Comparison of ENCODE assay signal across 22 cellular contexts in genomic region chr14:103517172-103517566, GRCh38. TPM values are rescaled to one million over a fixed set of nuclear protein-coding genes. Genes with fewer than 3 reads are reported as not detected.
DNase-seq lines count a peak whose midpoint lies in the region; TF ChIP-seq lines count a peak whose summit lies in the region.
"Had no signal": no experiment of that assay in that cellular context is flagged by ENCODE, and none has a peak within 500 bp of the region (broad histone marks: within the 10 kb centered on the region; RNA-seq: fewer than 3 reads in every experiment).

No MANE protein-coding gene starts in this region.

- no peak overlapping the region for H3K4ac ChIP-seq in H9 (ENCODE audit: low read depth, low read length)

- H3K4me1 Mint-ChIP-seq in H9, result peaks cover 13 to 33% of the 10 kb centered on the region in 2 experiments

- no peak overlapping the region for H3K9ac ChIP-seq in H9 (ENCODE audit: extremely low read depth, insufficient read length, low read length)

- no peak overlapping the region for H3T11ph ChIP-seq in H9 (ENCODE audit: low read length)

- H3K9me3 ChIP-seq in H9 (ENCODE audit: control insufficient read depth, low read depth, low read length), result no peaks in the 10 kb centered on the region
- no peaks in the 10 kb centered on the region for H3K9me3 ChIP-seq in sigmoid colon
- H3K9me3 ChIP-seq: Caco-2, HAP-1, right lobe of liver, SJCRH30 had no signal

- H3K56ac ChIP-seq in H9 (ENCODE audit: insufficient read length, low read depth, low read length), result no peak overlapping the region

- H3K27ac Mint-ChIP-seq in H9, result peak overlapping the region in 2 of 3 experiments; percentile 59 to 69; a peak in 2 of 7 replicates
- H3K27ac Mint-ChIP-seq: activated naive CD8-positive, alpha-beta T cell treated with anti-CD3 and anti-CD28 coated beads, Interleukin-2, amount 50 U/mL, for 24 hours; mesothelial cell of epicardium had no signal

- no CpG with 5 or more reads among the region's 10 CpGs for WGBS in H9 (ENCODE audit: extremely low coverage, insufficient read length, low lambda C conversion rate)
- 89 to 92% methylated on average over 10 of the region's 10 CpGs for WGBS in sigmoid colon, 2 donors

- H3K18ac ChIP-seq in H9 (ENCODE audit: insufficient read length, low read depth, low read length), result no peak overlapping the region

- intact Hi-C loops in sigmoid colon (cut with DNase I), result no loop called here

- no peak overlapping the region for H3K14ac ChIP-seq in H9 (ENCODE audit: insufficient read depth, low read length)

- no peak overlapping the region for H3K27ac ChIP-seq in H9 (ENCODE audit: insufficient read length, low read depth, low read length)
- H3K27ac ChIP-seq in angular gyrus (ENCODE audit: low read depth, low read length), result peak overlapping the region; percentile 92
- peak overlapping the region; percentile 86 to 98 (median 93) for H3K27ac ChIP-seq in sigmoid colon
- H3K27ac ChIP-seq: right lobe of liver, SJCRH30 had no signal

- H2BK15ac ChIP-seq in H9 (ENCODE audit: low read depth, low read length), result no peak overlapping the region

- no peak overlapping the region for H2AFZ ChIP-seq in H9 (ENCODE audit: low read length)

- H3K27me3 Mint-ChIP-seq in H9 (ENCODE audit: low read depth), result no peaks in the 10 kb centered on the region; the same call in 1 of the 2 replicates
- H3K27me3 Mint-ChIP-seq: central memory CD8-positive, alpha-beta T cell had no signal

- H3K4me3 ChIP-seq in sigmoid colon, result no peak overlapping the region
- H3K4me3 ChIP-seq: HAP-1, right lobe of liver, SJCRH30 had no signal

- peaks cover 5 to 12% (median 11%) of the 10 kb centered on the region in 4 donors for H3K36me3 ChIP-seq in sigmoid colon
- H3K36me3 ChIP-seq: right lobe of liver, SJCRH30 had no signal

- no peaks in the 10 kb centered on the region for H3K79me1 ChIP-seq in H9 (ENCODE audit: insufficient read depth, low read depth, low read length, poor library complexity, severe bottlenecking)

- H4K91ac ChIP-seq in H9 (ENCODE audit: insufficient read length, low read depth, low read length), result no peak overlapping the region

- peaks cover 11 to 19% (median 18%) of the 10 kb centered on the region in 3 experiments for H3K36me3 Mint-ChIP-seq in H9 (ENCODE audit: insufficient read depth in 1 of 3, low read depth in 3 of 3)

- no peaks in the 10 kb centered on the region for H3K79me2 ChIP-seq in H9 (ENCODE audit: insufficient read depth, low read length)

- H3K23ac ChIP-seq in H9 (ENCODE audit: insufficient read length, low read depth, low read length), result no peak overlapping the region

- H3K27me3 ChIP-seq in H9 (ENCODE audit: insufficient read depth, low read length) (no peaks in the 10 kb centered on the region), sigmoid colon (no peaks in the 10 kb centered on the region)
- H3K27me3 ChIP-seq: SJCRH30 had no signal

- no peak overlapping the region for H2BK20ac ChIP-seq in H9 (ENCODE audit: low read depth, low read length, poor library complexity, severe bottlenecking)

- DNase-seq in H9 (no peak), islet precursor cell (peak; percentile 57), sigmoid colon (peak; percentile 63), NCI-H69 (lab: John Stamatoyannopoulos, UW) (no peak), NCI-H2081 (lab: John Stamatoyannopoulos, UW) (no peak), T1000 (lab: John Stamatoyannopoulos, UW) (no peak)
- DNase-seq in activated naive CD4-positive, alpha-beta T cell treated with anti-CD3 and anti-CD28 coated beads, Interleukin-2, amount 50 U/mL, for 16 hours, result no peak
- DNase-seq: activated CD8-positive, alpha-beta memory T cell treated with anti-CD3 and anti-CD28 coated beads for 24 hours; activated naive CD8-positive, alpha-beta T cell treated with anti-CD3 and anti-CD28 coated beads, Interleukin-2, amount 50 U/mL, for 24 hours; Caco-2; effector memory CD4-positive, alpha-beta T cell; EL; MV-4-11; NCI-H2029 treated with DMSO at 0.1 percent for 48 hours; NCI-H524 treated with DMSO at 0.1 percent for 48 hours; SJCRH30; stimulated activated CD4-positive, alpha-beta T cell treated with anti-CD3 and anti-CD28 coated beads, Interleukin-2, amount 100 ng/mL, for 24 hours had no signal

- H3K4me1 ChIP-seq in H9 (ENCODE audit: insufficient read depth, low read length), result no peaks in the 10 kb centered on the region
- H3K4me1 ChIP-seq in sigmoid colon, result peaks cover 0 to 59% (median 51%) of the 10 kb centered on the region in 4 donors
- H3K4me1 ChIP-seq: HAP-1, SJCRH30 had no signal

- no peak overlapping the region for H2BK120ac ChIP-seq in H9 (ENCODE audit: low read depth, low read length, poor library complexity, severe bottlenecking)

- no peak overlapping the region for H4K5ac ChIP-seq in H9 (ENCODE audit: insufficient read length, low read depth, low read length)

- H4K20me1 ChIP-seq in H9 (ENCODE audit: control insufficient read depth, insufficient read depth, insufficient read length), result peaks cover 3% of the 10 kb centered on the region

- no peak overlapping the region for H4K8ac ChIP-seq in H9 (replicated peaks; ENCODE audit: insufficient read length, low read depth, low read length)

- no peak overlapping the region for H3K4me2 ChIP-seq in H9 (ENCODE audit: insufficient read depth, insufficient read length, low read length)

- H2AK5ac ChIP-seq in H9 (ENCODE audit: insufficient read length, low read length), result no peak overlapping the region

- TF ChIP-seq CTCF in H9 (conservative IDR thresholded peaks at IDR 0.05), result no peak
- TF ChIP-seq CTCF in sigmoid colon (IDR thresholded peaks at IDR 0.05), result no peak

- H3K23me2 ChIP-seq in H9 (ENCODE audit: insufficient read length, low read depth, low read length, poor library complexity, severe bottlenecking), result peaks cover 6% of the 10 kb centered on the region

- H3K9me3 Mint-ChIP-seq in H9, result no peaks in the 10 kb centered on the region
- H3K9me3 Mint-ChIP-seq: activated naive CD8-positive, alpha-beta T cell treated with anti-CD3 and anti-CD28 coated beads, Interleukin-2, amount 50 U/mL, for 24 hours; central memory CD8-positive, alpha-beta T cell; mesothelial cell of epicardium had no signal

- H3K4me3 Mint-ChIP-seq in H9, result no peak overlapping the region
- H3K4me3 Mint-ChIP-seq: activated naive CD8-positive, alpha-beta T cell treated with anti-CD3 and anti-CD28 coated beads, Interleukin-2, amount 50 U/mL, for 24 hours; central memory CD8-positive, alpha-beta T cell; mesothelial cell of epicardium had no signal

- no peak overlapping the region for H2BK12ac ChIP-seq in H9 (ENCODE audit: insufficient read length, low read depth, low read length)

- H2BK5ac ChIP-seq in H9 (ENCODE audit: insufficient read length, low read length), result no peak overlapping the region

- no peak for TF ChIP-seq POLR2A in sigmoid colon (IDR thresholded peaks at IDR 0.05)

- no peak for TF ChIP-seq EP300 in sigmoid colon (IDR thresholded peaks at IDR 0.05)

RNA-seq across cellular contexts. Expression of gene CKB, which starts 5.5 kb away (rescaled TPM):
- total RNA-seq in H9 (2021) (517 and 546 TPM in 2 replicates), sigmoid colon (1,000 to 10,000 TPM; 1,303 to 1,696 (median 1,494) TPM)
- 1,000 to 10,000 TPM in 2 of 3 donors, 100 to 1,000 TPM in 1; 905 to 2,176 (median 1,086) TPM for polyA plus RNA-seq in sigmoid colon

RNA-seq across cellular contexts. Expression of gene TRMT61A, which starts 11.8 kb away (rescaled TPM):
- total RNA-seq in H9 (2021), result 21.9 and 22.2 TPM in 2 replicates
- 10 to 100 TPM; 20.2 to 27.2 (median 22.7) TPM for total RNA-seq in sigmoid colon
- 10 to 100 TPM in 1 of 3 donors, 1 to 10 TPM in 2; 4.2 to 18.1 (median 8.4) TPM for polyA plus RNA-seq in sigmoid colon

RNA-seq across cellular contexts. Expression of gene BAG5, which starts 45.3 kb away (rescaled TPM):
- total RNA-seq in H9 (2021) (38.0 and 40.9 TPM in 2 replicates), sigmoid colon (10 to 100 TPM; 18.6 to 27.1 (median 24.9) TPM)
- polyA plus RNA-seq in sigmoid colon, result 10 to 100 TPM; 13.2 to 15.6 (median 14.6) TPM

RNA-seq across cellular contexts. Expression of gene COA8, which starts 45.6 kb away (rescaled TPM):
- total RNA-seq in H9 (2021), result 43.2 and 45.5 TPM in 2 replicates
- total RNA-seq in sigmoid colon, result 10 to 100 TPM; 35.7 to 39.0 (median 37.5) TPM
- 10 to 100 TPM; 33.9 to 67.3 (median 65.7) TPM for polyA plus RNA-seq in sigmoid colon

Comparison
In these comparisons a context has a peak if more than half of its experiments do, and no peak if none do; other contexts are left out.
1. DNase-seq: peak in islet precursor cell (single experiment) and sigmoid colon (single experiment); none in H9 (single experiment), activated naive CD4-positive, alpha-beta T cell treated with anti-CD3 and anti-CD28 coated beads, Interleukin-2, amount 50 U/mL, for 16 hours (single experiment), NCI-H69 (single experiment), NCI-H2081 (0 of 2) and T1000 (single experiment).